Comparison of ENCODE assay signal across 1 cellular context in the genomic region with DNA sequence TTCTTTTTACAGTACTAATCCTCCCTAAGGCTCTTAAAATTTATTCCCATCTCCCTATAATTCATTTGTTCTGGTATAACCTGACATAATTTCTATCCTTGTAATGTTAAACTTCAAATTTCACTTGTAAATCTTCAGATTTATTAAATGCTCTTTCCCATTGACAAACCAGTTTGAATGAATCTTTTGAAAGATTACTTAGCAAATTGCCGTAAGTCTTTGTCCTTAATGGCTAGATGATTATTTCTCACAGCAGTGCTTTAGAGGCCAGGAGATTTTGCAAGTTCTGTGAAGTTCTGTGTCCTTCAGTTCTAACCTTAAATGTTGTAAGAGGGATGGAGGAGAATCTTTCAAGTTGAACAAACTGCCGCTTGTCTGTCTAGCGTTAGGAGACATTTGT.
A peak's percentile ranks its signal among the peaks of the same experiment; 100 is the strongest.
TF ChIP-seq lines count a peak whose summit lies in the region.

No MANE protein-coding gene starts in this region.

TF ChIP-seq in HEK293, 187 proteins besides CTCF, POLR2A, EP300 and RAD21 (continued from another document):
- TF ChIP-seq, protein P1, sequence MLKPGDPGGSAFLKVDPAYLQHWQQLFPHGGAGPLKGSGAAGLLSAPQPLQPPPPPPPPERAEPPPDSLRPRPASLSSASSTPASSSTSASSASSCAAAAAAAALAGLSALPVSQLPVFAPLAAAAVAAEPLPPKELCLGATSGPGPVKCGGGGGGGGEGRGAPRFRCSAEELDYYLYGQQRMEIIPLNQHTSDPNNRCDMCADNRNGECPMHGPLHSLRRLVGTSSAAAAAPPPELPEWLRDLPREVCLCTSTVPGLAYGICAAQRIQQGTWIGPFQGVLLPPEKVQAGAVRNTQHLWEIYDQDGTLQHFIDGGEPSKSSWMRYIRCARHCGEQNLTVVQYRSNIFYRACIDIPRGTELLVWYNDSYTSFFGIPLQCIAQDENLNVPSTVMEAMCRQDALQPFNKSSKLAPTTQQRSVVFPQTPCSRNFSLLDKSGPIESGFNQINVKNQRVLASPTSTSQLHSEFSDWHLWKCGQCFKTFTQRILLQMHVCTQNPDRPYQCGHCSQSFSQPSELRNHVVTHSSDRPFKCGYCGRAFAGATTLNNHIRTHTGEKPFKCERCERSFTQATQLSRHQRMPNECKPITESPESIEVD (tag by site-specific recombination; IDR thresholded peaks at IDR 0.05): 0 out of 2 replicates have a peak, but pooled peaks have one; percentile 26
